ENCODE assay signal across 22 cellular contexts in the genomic region with DNA sequence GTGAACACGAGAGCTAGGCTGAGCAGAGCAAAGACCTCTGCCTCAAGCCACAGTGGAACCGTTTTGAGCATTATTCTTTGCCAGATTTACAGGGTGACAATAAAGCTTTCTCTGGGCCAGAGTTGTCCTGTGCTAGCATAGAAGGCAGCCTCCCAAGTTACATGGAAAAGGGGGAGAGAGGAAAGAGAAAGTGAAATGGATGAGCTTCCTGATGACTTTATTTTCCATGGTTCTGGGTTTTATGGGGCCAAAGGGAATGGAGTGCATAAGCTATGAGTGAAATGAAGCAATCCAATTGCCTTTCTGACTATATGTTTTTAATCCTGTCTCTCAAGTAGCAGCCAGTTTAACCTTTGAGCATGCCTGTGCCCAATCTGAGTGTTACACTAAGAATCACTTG.
"Had no signal": no experiment of that assay in that cellular context is flagged by ENCODE, and none has a peak within 500 bp of the region (broad histone marks: within the 10 kb centered on the region; RNA-seq: fewer than 3 reads in every experiment).

No MANE protein-coding gene starts in this region.

- H3K9me3 ChIP-seq: SJSA1 had no signal

- H3K36me3 ChIP-seq: SJSA1 had no signal

- DNase-seq: IMR-90, Karpas-422, KG1, MM.1S, NCI-H1092 treated with DMSO at 0.1 percent for 48 hours, NCI-H1436, NCI-H187, NCI-H2029, NCI-H2081 treated with DMSO at 0.1 percent for 48 hours, NCI-H2171, NCI-H226, NCI-H446, NCI-H510A, NCI-H524 treated with DMSO at 0.1 percent for 48 hours, NCI-H69, NCI-H774, Right ventricle myocardium superior, RPMI8226, SIG-M5 had no signal

- H3K4me3 ChIP-seq: SJSA1, SK-N-MC had no signal

- ATAC-seq: HepG2 had no signal

- H3K4me1 ChIP-seq: SJSA1 had no signal

- H3K27me3 ChIP-seq: SJSA1 had no signal

- H3K27ac ChIP-seq: SJSA1, SK-N-MC had no signal
